Comparison of ENCODE assay signal across 15 cellular contexts in the genomic region with DNA sequence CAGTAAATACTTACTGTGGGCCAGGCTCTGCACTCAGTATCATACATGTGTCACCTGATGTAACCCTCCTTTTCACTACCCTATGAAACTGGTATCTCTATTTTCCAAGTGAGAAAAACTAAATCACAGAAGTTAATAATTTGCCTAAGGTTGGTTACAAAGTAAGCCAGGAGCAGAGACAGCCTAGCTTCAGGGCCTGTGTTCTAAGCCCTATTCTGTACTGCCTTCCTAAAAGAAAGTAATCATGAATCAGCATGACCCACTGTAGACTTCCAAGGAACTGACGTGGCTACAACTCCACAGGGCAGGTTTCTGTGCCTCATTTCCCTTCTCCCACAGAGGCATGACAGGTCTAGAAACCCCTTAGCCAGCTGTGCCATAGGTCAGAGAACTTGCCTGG. TPM values are rescaled to one million over a fixed set of nuclear protein-coding genes. Genes with fewer than 3 reads are reported as not detected.
DNase-seq lines count a peak whose midpoint lies in the region; ATAC-seq and TF ChIP-seq lines count a peak whose summit lies in the region.
"Had no signal": no experiment of that assay in that cellular context is flagged by ENCODE, and none has a peak within 500 bp of the region (broad histone marks: within the 10 kb centered on the region; RNA-seq: fewer than 3 reads in every experiment).

No MANE protein-coding gene starts in this region.

- CTCF ChIA-PET in MCF 10A (lab: Yijun Ruan, JAX) = interaction anchor here (0.5 kb wide), 1 partner anchor 55 kb away, joined by 3 read pairs; no protein-coding TSS in a partner anchor
- CTCF ChIA-PET in PC-3 (lab: Charles Lee) = interaction anchor here (0.6 kb wide), 1 partner anchor 116 kb away, joined by 9 read pairs; no protein-coding TSS in a partner anchor

- intact Hi-C loops in MCF 10A (cut with micrococcal nuclease) = no loop called here
- intact Hi-C loops in breast epithelium (cut with DNase I; ENCODE audit: low total_unique reads) = no loop called here
- intact Hi-C loops in PC-3 (cut with micrococcal nuclease) = loop anchor here (5.0 kb wide), 2 partner anchors 63 to 78 kb away; partner anchors contain the start of genes CNOT9 and USP37
- intact Hi-C loops in vagina (cut with DNase I) = loop anchor here (10.0 kb wide), 1 partner anchor 240 kb away; no protein-coding TSS in a partner anchor

- H3K4me2 ChIP-seq in PC-3 (ENCODE audit: low read length) = peak overlapping the region; percentile 55
- H3K4me2 ChIP-seq: neural progenitor cell had no signal

- no peak overlapping the region for H3K4me3 ChIP-seq in breast epithelium
- H3K4me3 ChIP-seq in PC-3 (ENCODE audit: low read length) = no peak overlapping the region
- no peak overlapping the region for H3K4me3 ChIP-seq in fibroblast of the aortic adventitia (ENCODE audit: low read depth, low read length)
- H3K4me3 ChIP-seq in vagina = no peak overlapping the region
- H3K4me3 ChIP-seq: neural progenitor cell had no signal

- H3K27ac ChIP-seq in breast epithelium (no peak overlapping the region), PC-3 (ENCODE audit: low read length) (peak overlapping the region; percentile 97), vagina (no peak overlapping the region)
- H3K27ac ChIP-seq: neural progenitor cell had no signal

- ATAC-seq in PC-3 = peak; percentile 93
- ATAC-seq: activated CD8-positive, alpha-beta T cell treated with anti-CD3 and anti-CD28 coated beads for 36 hours; effector memory CD8-positive, alpha-beta T cell; T-cell had no signal

- TF ChIP-seq CTCF in MCF 10A (IDR thresholded peaks at IDR 0.05; ENCODE audit: unreplicated experiment) = no peak
- TF ChIP-seq CTCF in breast epithelium (IDR thresholded peaks at IDR 0.05) = no peak
- no peak for TF ChIP-seq CTCF in PC-3 (conservative IDR thresholded peaks at IDR 0.05; ENCODE audit: low read depth, low read length)
- TF ChIP-seq CTCF in fibroblast of the aortic adventitia (IDR thresholded peaks at IDR 0.05; ENCODE audit: insufficient read depth, low read length) = no peak
- TF ChIP-seq CTCF in vagina (IDR thresholded peaks at IDR 0.05) = no peak

- H3K27me3 ChIP-seq in breast epithelium (no peaks in the 10 kb centered on the region), PC-3 (ENCODE audit: low read length) (no peaks in the 10 kb centered on the region), vagina (no peaks in the 10 kb centered on the region)
- H3K27me3 ChIP-seq: neural progenitor cell had no signal

- peaks cover 80% of the 10 kb centered on the region for H3K36me3 Mint-ChIP-seq in MCF 10A (ENCODE audit: insufficient read depth, unreplicated experiment)

- no peaks in the 10 kb centered on the region for H3K9me3 Mint-ChIP-seq in MCF 10A (ENCODE audit: unreplicated experiment)
- H3K9me3 Mint-ChIP-seq: activated CD8-positive, alpha-beta T cell treated with anti-CD3 and anti-CD28 coated beads for 36 hours; activated naive CD8-positive, alpha-beta T cell treated with anti-CD3 and anti-CD28 coated beads, Interleukin-2, amount 10 ng/mL, durations not matched to agents 7 days and 5 days; effector memory CD8-positive, alpha-beta T cell; neural progenitor cell; T-cell had no signal

- peak overlapping the region; percentile 83 for H3K9ac ChIP-seq in PC-3 (ENCODE audit: low read length)
- H3K9ac ChIP-seq: neural progenitor cell had no signal

- H3K36me3 ChIP-seq in breast epithelium = peaks cover 21% of the 10 kb centered on the region
- H3K36me3 ChIP-seq in PC-3 (ENCODE audit: low read depth, low read length) = peaks cover 68% of the 10 kb centered on the region
- peaks cover 7 to 86% of the 10 kb centered on the region in 2 donors for H3K36me3 ChIP-seq in vagina

- peak overlapping the region; percentile 7 for H3K27ac Mint-ChIP-seq in MCF 10A (ENCODE audit: low read depth, unreplicated experiment)
- H3K27ac Mint-ChIP-seq: activated CD8-positive, alpha-beta T cell treated with anti-CD3 and anti-CD28 coated beads for 36 hours; effector memory CD8-positive, alpha-beta T cell; neural progenitor cell; T-cell had no signal

- H3K4me3 Mint-ChIP-seq in MCF 10A (ENCODE audit: unreplicated experiment) = no peak overlapping the region
- H3K4me3 Mint-ChIP-seq: activated CD8-positive, alpha-beta T cell treated with anti-CD3 and anti-CD28 coated beads for 36 hours; activated naive CD8-positive, alpha-beta T cell treated with anti-CD3 and anti-CD28 coated beads, Interleukin-2, amount 10 ng/mL, durations not matched to agents 7 days and 5 days; effector memory CD8-positive, alpha-beta T cell; neural progenitor cell; T-cell had no signal

- TF ChIP-seq POLR2A in breast epithelium (IDR thresholded peaks at IDR 0.05) = no peak
- no peak for TF ChIP-seq POLR2A in vagina (IDR thresholded peaks at IDR 0.05)

- peaks cover 27% of the 10 kb centered on the region for H3K79me2 ChIP-seq in PC-3 (ENCODE audit: low read length)

- no peaks in the 10 kb centered on the region for H3K27me3 Mint-ChIP-seq in MCF 10A (ENCODE audit: insufficient read depth, unreplicated experiment)
- H3K27me3 Mint-ChIP-seq: activated CD8-positive, alpha-beta T cell treated with anti-CD3 and anti-CD28 coated beads for 36 hours; activated naive CD8-positive, alpha-beta T cell treated with anti-CD3 and anti-CD28 coated beads, Interleukin-2, amount 10 ng/mL, durations not matched to agents 7 days and 5 days; effector memory CD8-positive, alpha-beta T cell; T-cell had no signal

- H3K9me2 ChIP-seq in PC-3 (replicated peaks; ENCODE audit: low read length) = no peaks in the 10 kb centered on the region

- no peaks in the 10 kb centered on the region for H3F3A ChIP-seq in PC-3 (ENCODE audit: low read length, unreplicated experiment)

- BruUV-seq in MCF 10A (replicated peaks; lab: Mats Ljungman, UMichigan) (no TSS peak), PC-3 (replicated peaks; lab: Mats Ljungman, UMichigan) (no TSS peak)

- H2AFZ ChIP-seq in PC-3 (ENCODE audit: low read length) = no peak overlapping the region
- H2AFZ ChIP-seq: neural progenitor cell had no signal

- H3K4me1 ChIP-seq in breast epithelium = no peaks in the 10 kb centered on the region
- H3K4me1 ChIP-seq in PC-3 (ENCODE audit: insufficient read depth, low read length) = peaks cover 31% of the 10 kb centered on the region
- no peaks in the 10 kb centered on the region for H3K4me1 ChIP-seq in vagina
- H3K4me1 ChIP-seq: neural progenitor cell had no signal

- POLR2A ChIA-PET in MCF 10A (lab: Yijun Ruan, JAX) = interaction anchor here (0.9 kb wide), 1 partner anchor 38 kb away, joined by 3 read pairs; the partner anchor contains the start of gene PLCD4
- POLR2A ChIA-PET in PC-3 (lab: Charles Lee; ENCODE audit: unreplicated experiment) = interaction anchor here (1.0 kb wide), 1 partner anchor 14 kb away, joined by 10 read pairs; the partner anchor contains the start of genes BCS1L and ZNF142

- H3K9me3 ChIP-seq in breast epithelium (no peaks in the 10 kb centered on the region), PC-3 (ENCODE audit: low read length) (no peaks in the 10 kb centered on the region), vagina (no peaks in the 10 kb centered on the region)

- H4K20me1 ChIP-seq in PC-3 (ENCODE audit: low read length) = no peaks in the 10 kb centered on the region

- no peaks in the 10 kb centered on the region for H3K4me1 Mint-ChIP-seq in MCF 10A (ENCODE audit: insufficient read depth, unreplicated experiment)
- H3K4me1 Mint-ChIP-seq: neural progenitor cell had no signal

- DNase-seq in MCF 10A (ENCODE audit: unreplicated experiment) (no peak), breast epithelium (ENCODE audit: low spot score in 2 of 2) (no peak), PC-3 (peak; percentile 93), fibroblast of the aortic adventitia (ENCODE audit: low read depth) (peak; percentile 72), retina (no peak), HT-29 (ENCODE audit: low spot score) (no peak), DMS79 (lab: John Stamatoyannopoulos, UW) (no peak), vagina (ENCODE audit: extremely low spot score in 2 of 2) (no peak)
- DNase-seq: activated CD8-positive, alpha-beta T cell treated with anti-CD3 and anti-CD28 coated beads for 36 hours; activated naive CD8-positive, alpha-beta T cell treated with anti-CD3 and anti-CD28 coated beads, Interleukin-2, amount 10 ng/mL, durations not matched to agents 7 days and 5 days; effector memory CD8-positive, alpha-beta T cell; stimulated activated CD4-positive, alpha-beta T cell treated with anti-CD3 and anti-CD28 coated beads, Interleukin-2, amount 100 ng/mL, for 48 hours; substantia nigra; T-cell had no signal

RNA-seq across cellular contexts. Expression of gene ZNF142, which starts 14.3 kb away (rescaled TPM):
- total RNA-seq in MCF 10A (2022) (33.7 and 37.8 TPM in 2 replicates), breast epithelium (10 to 100 TPM; 12.0 to 16.0 (median 15.4) TPM), PC-3 (2014; rRNA removed) (35.5 and 36.3 TPM in 2 replicates), fibroblast of the aortic adventitia (ENCODE audit: low replicate concordance) (4.5 and 17.8 TPM in 2 replicates), vagina (22.8 TPM)
- 22.9 and 24.3 TPM in 2 replicates for total RNA-seq in HT-29 (2014; rRNA removed; shearing (Covaris generic))

RNA-seq across cellular contexts. Expression of gene BCS1L, which starts 14.4 kb away (rescaled TPM):
- total RNA-seq in MCF 10A (2022) = 71.1 and 96.0 TPM in 2 replicates
- 10 to 100 TPM; 26.4 to 35.4 (median 32.4) TPM for total RNA-seq in breast epithelium
- 41.3 and 48.5 TPM in 2 replicates for total RNA-seq in PC-3 (2014; rRNA removed)
- total RNA-seq in fibroblast of the aortic adventitia (ENCODE audit: low replicate concordance) = 33.3 and 45.3 TPM in 2 replicates
- 54.2 and 60.4 TPM in 2 replicates for total RNA-seq in HT-29 (2014; rRNA removed; shearing (Covaris generic))
- total RNA-seq in vagina = 28.5 TPM

RNA-seq across cellular contexts. Expression of gene RNF25, which starts 26.7 kb away (rescaled TPM):
- total RNA-seq in MCF 10A (2022) (58.9 and 60.8 TPM in 2 replicates), breast epithelium (10 to 100 TPM; 22.7 to 25.9 (median 23.0) TPM), PC-3 (2014; rRNA removed) (35.1 and 42.4 TPM in 2 replicates), fibroblast of the aortic adventitia (ENCODE audit: low replicate concordance) (6.5 and 26.2 TPM in 2 replicates), vagina (25.5 TPM)
- total RNA-seq in HT-29 (2014; rRNA removed; shearing (Covaris generic)) = 44.6 and 55.8 TPM in 2 replicates

RNA-seq across cellular contexts. Expression of gene STK36, which starts 26.8 kb away (rescaled TPM):
- total RNA-seq in MCF 10A (2022) (20.7 and 35.1 TPM in 2 replicates), breast epithelium (10 to 100 TPM; 22.2 to 78.0 (median 35.7) TPM), PC-3 (2014; rRNA removed) (32.9 and 48.2 TPM in 2 replicates), fibroblast of the aortic adventitia (ENCODE audit: low replicate concordance) (31.0 and 65.6 TPM in 2 replicates), vagina (59.9 TPM)
- total RNA-seq in HT-29 (2014; rRNA removed; shearing (Covaris generic)) = 17.9 and 22.4 TPM in 2 replicates

RNA-seq across cellular contexts. Expression of gene PLCD4, which starts 37.4 kb away (rescaled TPM):
- 0.40 and 0.86 TPM in 2 replicates for total RNA-seq in MCF 10A (2022)
- total RNA-seq in breast epithelium = 1 to 10 TPM; 1.8 to 8.0 (median 2.6) TPM
- 5.6 and 11.7 TPM in 2 replicates for total RNA-seq in PC-3 (2014; rRNA removed)
- 1.2 and 6.4 TPM in 2 replicates for total RNA-seq in fibroblast of the aortic adventitia (ENCODE audit: low replicate concordance)
- total RNA-seq in HT-29 (2014; rRNA removed; shearing (Covaris generic)) = not detected in 2 replicates
- 12.0 TPM for total RNA-seq in vagina

Comparison
In these comparisons a context has a peak if more than half of its experiments do, and no peak if none do; other contexts are left out.
1. DNase-seq: peak in PC-3 (single experiment) and fibroblast of the aortic adventitia (single experiment); none in MCF 10A (single experiment), breast epithelium (0 of 2), retina (single experiment), HT-29 (single experiment), DMS79 (single experiment) and vagina (0 of 2).
2. intact Hi-C loops: an anchor here in PC-3 (5.0 kb wide) and vagina (10.0 kb wide); none called in MCF 10A and breast epithelium.